14 cellular contexts compared by ENCODE assay signal in the genomic region with DNA sequence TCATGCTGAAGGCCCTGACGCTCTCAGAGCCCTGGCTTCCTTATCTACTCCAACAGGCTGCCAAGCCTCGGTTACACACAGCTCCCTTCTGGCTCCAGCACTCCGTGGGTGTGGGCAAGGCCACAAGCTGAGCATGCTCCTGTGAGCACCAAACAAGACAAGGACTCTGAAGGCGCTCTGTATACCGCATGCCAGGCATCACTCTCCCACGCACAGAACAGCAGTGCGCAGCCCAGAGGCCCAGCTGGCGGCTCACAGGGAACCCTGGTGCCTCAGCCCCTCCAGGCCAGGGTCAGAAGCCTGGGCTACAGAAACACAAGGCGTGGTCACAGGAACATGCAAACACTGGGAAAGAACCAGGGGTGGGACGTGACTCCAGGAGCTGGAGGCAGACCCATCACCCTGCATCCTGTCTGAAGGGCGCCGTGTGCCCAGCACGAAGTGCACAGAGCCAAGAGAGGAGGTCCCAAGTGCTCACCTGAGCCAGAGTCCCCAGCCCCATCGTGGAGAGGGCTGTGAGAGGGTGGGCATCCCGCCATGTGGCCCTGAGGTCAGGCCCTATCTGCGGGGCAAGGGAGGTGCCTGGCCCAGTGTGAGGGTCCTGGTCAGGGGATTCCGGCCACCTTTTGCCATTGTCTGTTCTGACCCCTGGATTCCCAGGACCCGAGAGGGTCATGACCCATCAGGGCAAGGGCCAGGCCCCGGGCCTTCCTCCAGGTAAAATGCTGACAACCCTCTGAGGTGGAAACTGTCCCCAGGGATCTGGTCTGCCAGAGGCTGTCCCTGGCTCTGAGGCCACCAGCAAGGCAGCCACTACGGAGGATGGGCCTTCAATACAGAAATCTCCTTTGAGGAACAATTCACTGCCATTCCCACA. TPM values are rescaled to one million over a fixed set of nuclear protein-coding genes. Genes with fewer than 3 reads are reported as not detected.
DNase-seq lines count a peak whose midpoint lies in the region; ATAC-seq and TF ChIP-seq lines count a peak whose summit lies in the region.
"Had no signal": no experiment of that assay in that cellular context is flagged by ENCODE, and none has a peak within 500 bp of the region (broad histone marks: within the 10 kb centered on the region; RNA-seq: fewer than 3 reads in every experiment).

No MANE protein-coding gene starts in this region.

- no peak for TF ChIP-seq EP300 in upper lobe of left lung (IDR thresholded peaks at IDR 0.05)

- H3K4me3 ChIP-seq in MG63 (no peak overlapping the region), upper lobe of left lung (no peak overlapping the region)

- H3K9me3 ChIP-seq in MG63 (no peaks in the 10 kb centered on the region), upper lobe of left lung (no peaks in the 10 kb centered on the region)

- H3K4me1 ChIP-seq in upper lobe of left lung: no peaks in the 10 kb centered on the region

- TF ChIP-seq CTCF in upper lobe of left lung (IDR thresholded peaks at IDR 0.05): no peak

- ATAC-seq in upper lobe of left lung (ENCODE audit: low FRiP score in 2 of 2) (peak; percentile 42 to 71), left lobe of liver (no peak), GM19035 (IDR thresholded peaks at IDR 0.05; ENCODE audit: unreplicated experiment) (no peak)
- ATAC-seq: T-helper 17 cell had no signal

- no peak overlapping the region for H3K27ac ChIP-seq in upper lobe of left lung

- H3K27me3 ChIP-seq in MG63 (no peaks in the 10 kb centered on the region), upper lobe of left lung (no peaks in the 10 kb centered on the region)

- TF ChIP-seq POLR2A in upper lobe of left lung (IDR thresholded peaks at IDR 0.05): no peak

- peaks cover 34% of the 10 kb centered on the region for H3K36me3 ChIP-seq in MG63
- H3K36me3 ChIP-seq in upper lobe of left lung: no peaks in the 10 kb centered on the region

- WGBS in upper lobe of left lung, 2 donors: 66 to 89% methylated on average over 4 to 15 of the region's 20 CpGs

- DNase-seq in MG63 (peak; percentile 99), astrocyte of the hippocampus (ENCODE audit: low read depth, low spot score) (peak; percentile 63), left kidney (ENCODE audit: low read depth, low spot score) (peak; percentile 35), upper lobe of left lung (peak in 1 of 2 donors; percentile 64), left lobe of liver (ENCODE audit: low spot score) (no peak), NCI-H446 (lab: John Stamatoyannopoulos, UW) (no peak)
- DNase-seq: activated CD4-positive, alpha-beta T cell treated with anti-CD3 and anti-CD28 coated beads, Interleukin-2, amount 50 U/mL, for 48 hours; CD8-positive, alpha-beta memory T cell; GF-D8; KBM-7; NCI-H2081 treated with DMSO at 0.1 percent for 48 hours; T-helper 17 cell had no signal

RNA-seq across cellular contexts. Expression of gene COL23A1, which starts 54.7 kb away (rescaled TPM):
- 89.5 and 107 TPM in 2 replicates for total RNA-seq in MG63 (2014; rRNA removed; shearing (Covaris generic); ENCODE audit: low replicate concordance)
- total RNA-seq in upper lobe of left lung (1 to 10 TPM in 5 of 6 donors, under 1 TPM in 1; 0.61 to 3.1 (median 1.5) TPM), left lobe of liver (1.2 TPM)
- total RNA-seq: pulmonary artery endothelial cell, T-helper 17 cell had no signal

Comparison
In these comparisons a context has a peak if more than half of its experiments do, and no peak if none do; other contexts are left out.
1. DNase-seq: peak in MG63 (single experiment), astrocyte of the hippocampus (single experiment) and left kidney (single experiment); none in left lobe of liver (single experiment) and NCI-H446 (0 of 2).
2. ATAC-seq: peak in upper lobe of left lung (2 of 2); none in left lobe of liver (single experiment) and GM19035 (single experiment).
3. RNA of gene COL23A1, which starts 54.7 kb away (total RNA-seq): 89.5 to 107 TPM in MG63; 0.61 to 3.1 TPM in upper lobe of left lung and 1.2 TPM in left lobe of liver (single experiment); every median in the first group is over 10 times any median in the second.